In the genomic region with DNA sequence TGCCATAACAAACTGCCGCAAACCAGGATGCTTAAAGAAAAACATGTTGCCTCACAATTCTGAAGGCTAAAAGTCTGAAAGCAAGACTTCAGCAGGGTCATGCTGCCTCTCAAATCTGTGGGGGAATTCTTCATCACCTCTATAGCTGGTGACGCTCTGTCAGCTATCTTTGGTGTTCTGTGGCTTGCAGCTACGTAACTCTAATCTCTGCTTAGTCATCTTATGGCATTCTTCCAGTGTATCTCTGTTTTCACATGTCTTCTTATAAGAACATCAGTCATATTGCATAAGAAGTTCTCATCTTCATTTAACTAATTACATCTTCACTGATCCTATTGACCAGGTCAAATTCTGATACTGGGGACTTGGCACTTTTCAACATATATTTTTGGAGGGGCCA, we compare ENCODE assay signal across 23 cellular contexts.
DNase-seq lines count a peak whose midpoint lies in the region; ATAC-seq, FAIRE-seq and TF ChIP-seq lines count a peak whose summit lies in the region.
"Had no signal": no experiment of that assay in that cellular context is flagged by ENCODE, and none has a peak within 500 bp of the region (broad histone marks: within the 10 kb centered on the region; RNA-seq: fewer than 3 reads in every experiment).

No MANE protein-coding gene starts in this region.

- FAIRE-seq in GM12891 (lab: Jason Lieb, UNC): no peak
- FAIRE-seq: GM18507 had no signal

- TF ChIP-seq CTCF in astrocyte of the spinal cord (IDR thresholded peaks at IDR 0.05; ENCODE audit: low read depth, low read length) (no peak), kidney epithelial cell (IDR thresholded peaks at IDR 0.05; ENCODE audit: insufficient read depth, low read length, poor library complexity, severe bottlenecking) (no peak), tibial artery (IDR thresholded peaks at IDR 0.05) (no peak)

- DNase-seq in H4 (ENCODE audit: low spot score) (peak; percentile 42), NCI-H460 (ENCODE audit: extremely low read depth, low read depth) (peak; percentile 61), astrocyte of the spinal cord (ENCODE audit: low read depth, low spot score) (peak; percentile 17), kidney epithelial cell (ENCODE audit: low read depth) (peak; percentile 2), tibial artery (no peak), KG1 (lab: John Stamatoyannopoulos, UW) (no peak), GM12891 (ENCODE audit: insufficient read length, low spot score) (no peak)
- DNase-seq: activated CD4-positive, alpha-beta T cell treated with anti-CD3 and anti-CD28 coated beads for 48 hours; activated naive CD4-positive, alpha-beta T cell treated with anti-CD3 and anti-CD28 coated beads, Interleukin-2, amount 10 ng/mL, durations not matched to agents 7 days and 5 days; activated T-cell treated with anti-CD3 and anti-CD28 coated beads for 4 hours; AML-193; DMS 273 treated with DMSO at 0.1 percent for 48 hours; effector CD8-positive, alpha-beta T cell; MG63; natural killer cell; NCI-H2081 treated with DMSO at 0.1 percent for 48 hours; NCI-H748 treated with DMSO at 0.1 percent for 48 hours; SHP77 treated with DMSO at 0.1 percent for 48 hours had no signal

- in situ Hi-C loops in astrocyte of the spinal cord (cut with HindIII; ENCODE audit: low sequenced_read_pairs): no loop called here

- H3K9me3 ChIP-seq in tibial artery: peaks cover 0 to 5% (median 0%) of the 10 kb centered on the region in 3 donors
- H3K9me3 ChIP-seq: MG63 had no signal

- no peaks in the 10 kb centered on the region for H3K4me1 ChIP-seq in tibial artery

- ATAC-seq in HG02798 (IDR thresholded peaks at IDR 0.05; ENCODE audit: poor library complexity, unreplicated experiment): no peak
- ATAC-seq: natural killer cell had no signal

- H3K27me3 ChIP-seq in kidney epithelial cell (ENCODE audit: control insufficient read depth, insufficient read depth, low read length) (no peaks in the 10 kb centered on the region), tibial artery (no peaks in the 10 kb centered on the region)
- H3K27me3 ChIP-seq: cardiac muscle cell, MG63 had no signal

- TF ChIP-seq POLR2A in GM12891 (IDR thresholded peaks at IDR 0.05; ENCODE audit: low read depth, low read length): no peak

- no peak overlapping the region for H3K27ac ChIP-seq in tibial artery
- H3K27ac ChIP-seq: cardiac muscle cell, HL-60 had no signal

- H3K36me3 ChIP-seq in kidney epithelial cell (ENCODE audit: control insufficient read depth, insufficient read depth, low read length) (no peaks in the 10 kb centered on the region), tibial artery (no peaks in the 10 kb centered on the region)
- H3K36me3 ChIP-seq: cardiac muscle cell, MG63 had no signal

- intact Hi-C loops in tibial artery (cut with DNase I; ENCODE audit: low total_unique reads): no loop called here

- H3K4me3 ChIP-seq in astrocyte of the spinal cord (ENCODE audit: low read depth, low read length) (no peak overlapping the region), kidney epithelial cell (ENCODE audit: low read depth, low read length) (no peak overlapping the region), tibial artery (no peak overlapping the region)
- H3K4me3 ChIP-seq: cardiac muscle cell, lung, MG63 had no signal

TF ChIP-seq in GM12891, 5 proteins besides CTCF, POLR2A, EP300 and RAD21:
- TF ChIP-seq POU2F2 (IDR thresholded peaks at IDR 0.05; ENCODE audit: low read depth, low read length) (no peak), POLR2AphosphoS5 (IDR thresholded peaks at IDR 0.05; ENCODE audit: low read depth, low read length) (no peak), PAX5 (IDR thresholded peaks at IDR 0.05; ENCODE audit: insufficient read depth, low read length, severe bottlenecking) (no peak), SPI1 (IDR thresholded peaks at IDR 0.05; ENCODE audit: low read depth, low read length) (no peak), TAF1 (IDR thresholded peaks at IDR 0.05; ENCODE audit: low read depth, low read length) (no peak)

Comparison
In these comparisons a context has a peak if more than half of its experiments do, and no peak if none do; other contexts are left out.
1. DNase-seq: peak in H4 (single experiment), NCI-H460 (single experiment), astrocyte of the spinal cord (single experiment) and kidney epithelial cell (single experiment); none in tibial artery (0 of 2), KG1 (single experiment) and GM12891 (single experiment).